16 cellular contexts compared by ENCODE assay signal in the genomic region with DNA sequence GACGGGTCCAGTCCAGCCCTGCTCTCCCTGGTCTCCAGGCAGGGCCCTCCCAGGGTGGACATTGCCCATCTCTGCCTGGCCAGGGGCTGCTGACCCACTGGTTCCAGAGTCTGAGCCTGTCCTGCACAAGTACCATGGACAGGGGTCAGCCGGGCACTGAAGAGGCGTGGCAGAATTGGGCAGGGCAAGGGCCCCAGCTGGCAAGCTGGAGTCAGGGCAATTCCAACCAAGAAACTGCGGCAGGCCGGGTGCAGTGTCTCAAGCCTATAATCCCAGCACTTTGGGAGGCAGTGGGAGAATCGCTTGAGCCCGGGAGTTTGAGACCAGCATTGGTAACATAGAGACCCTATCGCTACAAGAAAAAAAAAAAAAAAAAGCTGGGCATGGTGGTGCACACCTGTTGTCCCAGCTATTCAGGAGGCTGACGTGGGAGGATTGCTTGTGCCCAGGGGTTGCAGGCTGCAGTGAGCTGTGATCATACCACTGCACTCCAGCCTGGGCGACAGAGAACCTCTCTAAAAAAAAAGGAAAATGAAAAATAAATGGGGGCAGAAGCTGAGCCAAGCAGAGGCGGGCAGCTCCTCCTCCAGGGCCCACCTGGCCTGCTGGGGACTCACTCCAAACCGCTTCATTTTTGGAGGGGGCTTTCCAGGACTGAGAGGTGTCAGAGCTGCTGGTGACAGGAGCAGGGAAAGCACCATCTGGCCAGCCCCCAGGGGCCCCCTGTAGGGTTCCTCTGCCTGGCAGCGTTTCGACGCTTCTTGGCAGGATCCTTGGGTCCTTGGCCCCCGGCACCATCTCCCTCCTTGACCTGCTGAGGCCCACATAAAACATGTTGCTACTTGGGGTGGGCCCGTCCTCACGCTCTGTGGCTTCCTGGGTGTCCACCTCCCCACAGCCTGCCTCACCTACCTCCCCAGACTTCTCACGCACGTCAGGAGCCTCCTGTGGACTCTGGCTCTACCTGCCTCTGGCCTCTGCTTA. TPM values are rescaled to one million over a fixed set of nuclear protein-coding genes. Genes with fewer than 3 reads are reported as not detected.
DNase-seq lines count a peak whose midpoint lies in the region; ATAC-seq and TF ChIP-seq lines count a peak whose summit lies in the region.
"Had no signal": no experiment of that assay in that cellular context is flagged by ENCODE, and none has a peak within 500 bp of the region (broad histone marks: within the 10 kb centered on the region; RNA-seq: fewer than 3 reads in every experiment).

No MANE protein-coding gene starts in this region.

- no peak overlapping the region for H3K27ac Mint-ChIP-seq in activated T-cell treated with anti-CD3 and anti-CD28 coated beads, Interleukin-2, amount 50 U/mL, for 24 hours
- no peak overlapping the region for H3K27ac Mint-ChIP-seq in endodermal cell
- peak overlapping the region; percentile 29 for H3K27ac Mint-ChIP-seq in stimulated activated effector memory CD8-positive, alpha-beta T cell treated with anti-CD3 and anti-CD28 coated beads, Interleukin-12 subunit alpha, Interleukin-12 subunit beta, amount 100 ng/mL, for 72 hours

- H3K9me3 ChIP-seq in endodermal cell (ENCODE audit: control insufficient read depth, low read length): no peaks in the 10 kb centered on the region
- H3K9me3 ChIP-seq: tibial nerve had no signal

- no peak for TF ChIP-seq CTCF in endodermal cell (conservative IDR thresholded peaks at IDR 0.05)

- no peaks in the 10 kb centered on the region for H3K9me3 Mint-ChIP-seq in activated T-cell treated with anti-CD3 and anti-CD28 coated beads, Interleukin-2, amount 50 U/mL, for 24 hours
- H3K9me3 Mint-ChIP-seq in activated T-cell treated with anti-CD3 and anti-CD28 coated beads, Interleukin-2, amount 50 U/mL, for 4 hours: no peaks in the 10 kb centered on the region
- H3K9me3 Mint-ChIP-seq in endodermal cell: no peaks in the 10 kb centered on the region
- H3K9me3 Mint-ChIP-seq in stimulated activated effector memory CD8-positive, alpha-beta T cell treated with anti-CD3 and anti-CD28 coated beads, Interleukin-12 subunit alpha, Interleukin-12 subunit beta, amount 100 ng/mL, for 72 hours: no peaks in the 10 kb centered on the region
- H3K9me3 Mint-ChIP-seq: central memory CD8-positive, alpha-beta T cell had no signal

- no peak overlapping the region for H3K27ac ChIP-seq in endodermal cell (ENCODE audit: low read depth, low read length)
- H3K27ac ChIP-seq: PC-9, tibial nerve had no signal

- no peak for DNase-seq in activated T-cell treated with anti-CD3 and anti-CD28 coated beads, Interleukin-2, amount 50 U/mL, for 24 hours
- no peak for DNase-seq in activated T-cell treated with anti-CD3 and anti-CD28 coated beads, Interleukin-2, amount 50 U/mL, for 4 hours
- peak; percentile 56 for DNase-seq in NCI-H446 treated with DMSO at 0.1 percent for 48 hours (lab: John Stamatoyannopoulos, UW)
- peak; percentile 75 for DNase-seq in endodermal cell
- DNase-seq in stimulated activated effector memory CD8-positive, alpha-beta T cell treated with anti-CD3 and anti-CD28 coated beads, Interleukin-12 subunit alpha, Interleukin-12 subunit beta, amount 100 ng/mL, for 72 hours (ENCODE audit: low spot score in 2 of 2): no peak
- no peak for DNase-seq in amygdala (lab: John Stamatoyannopoulos, UW)
- DNase-seq: DMS53, hippocampal formation, occipital lobe, PC-9 had no signal

- WGBS in endodermal cell (ENCODE audit: insufficient coverage in 1 of 2, insufficient read length in 1 of 2), 2 experiments: 83 to 88% methylated on average over 14 to 20 of the region's 20 CpGs

- no peak for ATAC-seq in activated T-cell treated with anti-CD3 and anti-CD28 coated beads, Interleukin-2, amount 50 U/mL, for 4 hours
- ATAC-seq in stimulated activated effector memory CD8-positive, alpha-beta T cell treated with anti-CD3 and anti-CD28 coated beads, Interleukin-12 subunit alpha, Interleukin-12 subunit beta, amount 100 ng/mL, for 72 hours: no peak
- ATAC-seq in GM18520 (IDR thresholded peaks at IDR 0.05; ENCODE audit: unreplicated experiment) (no peak), HG02885 (IDR thresholded peaks at IDR 0.05; ENCODE audit: poor library complexity, unreplicated experiment) (no peak)

- peaks cover 36% of the 10 kb centered on the region for H3K4me1 Mint-ChIP-seq in activated T-cell treated with anti-CD3 and anti-CD28 coated beads, Interleukin-2, amount 50 U/mL, for 24 hours (ENCODE audit: low read depth)
- H3K4me1 Mint-ChIP-seq in activated T-cell treated with anti-CD3 and anti-CD28 coated beads, Interleukin-2, amount 50 U/mL, for 4 hours (ENCODE audit: low read depth): peaks cover 9% of the 10 kb centered on the region
- peaks cover 7% of the 10 kb centered on the region for H3K4me1 Mint-ChIP-seq in endodermal cell
- peaks cover 25% of the 10 kb centered on the region for H3K4me1 Mint-ChIP-seq in stimulated activated effector memory CD8-positive, alpha-beta T cell treated with anti-CD3 and anti-CD28 coated beads, Interleukin-12 subunit alpha, Interleukin-12 subunit beta, amount 100 ng/mL, for 72 hours

- H3K4me3 ChIP-seq in endodermal cell (ENCODE audit: low read length): no peak overlapping the region
- H3K4me3 ChIP-seq: lung, PC-9, tibial nerve had no signal

- H3K4me1 ChIP-seq in endodermal cell (ENCODE audit: control insufficient read depth, insufficient read depth, low read length): peaks cover 11% of the 10 kb centered on the region

- peak overlapping the region; percentile 12 for H3K4me3 Mint-ChIP-seq in activated T-cell treated with anti-CD3 and anti-CD28 coated beads, Interleukin-2, amount 50 U/mL, for 24 hours
- no peak overlapping the region for H3K4me3 Mint-ChIP-seq in activated T-cell treated with anti-CD3 and anti-CD28 coated beads, Interleukin-2, amount 50 U/mL, for 4 hours
- no peak overlapping the region for H3K4me3 Mint-ChIP-seq in endodermal cell
- H3K4me3 Mint-ChIP-seq in stimulated activated effector memory CD8-positive, alpha-beta T cell treated with anti-CD3 and anti-CD28 coated beads, Interleukin-12 subunit alpha, Interleukin-12 subunit beta, amount 100 ng/mL, for 72 hours: no peak overlapping the region

- no peak overlapping the region for H3K9ac ChIP-seq in endodermal cell (ENCODE audit: extremely low read depth, low read length, poor library complexity, severe bottlenecking)

- H3K36me3 ChIP-seq in endodermal cell (ENCODE audit: control insufficient read depth, insufficient read depth, low read length): peaks cover 3% of the 10 kb centered on the region
- H3K36me3 ChIP-seq: tibial nerve had no signal

- peaks cover 11% of the 10 kb centered on the region for H3K27me3 Mint-ChIP-seq in activated T-cell treated with anti-CD3 and anti-CD28 coated beads, Interleukin-2, amount 50 U/mL, for 24 hours
- H3K27me3 Mint-ChIP-seq in activated T-cell treated with anti-CD3 and anti-CD28 coated beads, Interleukin-2, amount 50 U/mL, for 4 hours (ENCODE audit: low read depth): peaks cover 19% of the 10 kb centered on the region
- H3K27me3 Mint-ChIP-seq in endodermal cell (ENCODE audit: insufficient read depth): peaks cover 6% of the 10 kb centered on the region

- peaks cover 38% of the 10 kb centered on the region for H3K36me3 Mint-ChIP-seq in activated T-cell treated with anti-CD3 and anti-CD28 coated beads, Interleukin-2, amount 50 U/mL, for 24 hours (ENCODE audit: low read depth)
- peaks cover 9% of the 10 kb centered on the region for H3K36me3 Mint-ChIP-seq in activated T-cell treated with anti-CD3 and anti-CD28 coated beads, Interleukin-2, amount 50 U/mL, for 4 hours (ENCODE audit: insufficient read depth)
- peaks cover 6% of the 10 kb centered on the region for H3K36me3 Mint-ChIP-seq in endodermal cell (ENCODE audit: low read depth)
- H3K36me3 Mint-ChIP-seq in stimulated activated effector memory CD8-positive, alpha-beta T cell treated with anti-CD3 and anti-CD28 coated beads, Interleukin-12 subunit alpha, Interleukin-12 subunit beta, amount 100 ng/mL, for 72 hours: peaks cover 36% of the 10 kb centered on the region

- peaks cover 4% of the 10 kb centered on the region for H3K27me3 ChIP-seq in endodermal cell (ENCODE audit: control insufficient read depth, insufficient read depth, low read length, poor library complexity, severe bottlenecking)

RNA-seq across cellular contexts. Expression of a gene that starts 2.9 kb away (rescaled TPM):
- total RNA-seq in activated T-cell treated with anti-CD3 and anti-CD28 coated beads, Interleukin-2, amount 50 U/mL, for 4 hours: 10 to 100 TPM; 42.9 to 50.9 (median 43.4) TPM
- 10 to 100 TPM; 39.9 to 54.1 TPM for total RNA-seq in endodermal cell
- 16.8 TPM for polyA plus RNA-seq in endodermal cell (2013, experiment 1 of 2)
- polyA plus RNA-seq in endodermal cell (2013, experiment 2 of 2): 15.6 TPM

RNA-seq across cellular contexts. Expression of a gene that starts 6.7 kb away (rescaled TPM):
- total RNA-seq in activated T-cell treated with anti-CD3 and anti-CD28 coated beads, Interleukin-2, amount 50 U/mL, for 4 hours: 100 to 1,000 TPM; 192 to 199 (median 194) TPM
- 100 to 1,000 TPM; 104 to 107 TPM for total RNA-seq in endodermal cell
- polyA plus RNA-seq in endodermal cell (2013, experiment 1 of 2): 100 TPM
- 91.8 TPM for polyA plus RNA-seq in endodermal cell (2013, experiment 2 of 2)

RNA-seq across cellular contexts. Expression of a gene that starts 12.5 kb away (rescaled TPM):
- total RNA-seq in activated T-cell treated with anti-CD3 and anti-CD28 coated beads, Interleukin-2, amount 50 U/mL, for 4 hours: 10 to 100 TPM; 41.1 to 47.2 (median 46.3) TPM
- 10 to 100 TPM; 21.8 to 22.1 TPM for total RNA-seq in endodermal cell
- polyA plus RNA-seq in endodermal cell (2013, experiment 1 of 2): 15.5 TPM
- 12.7 TPM for polyA plus RNA-seq in endodermal cell (2013, experiment 2 of 2)

RNA-seq across cellular contexts. Expression of a gene that starts 16.6 kb away (rescaled TPM):
- not detected for total RNA-seq in activated T-cell treated with anti-CD3 and anti-CD28 coated beads, Interleukin-2, amount 50 U/mL, for 4 hours
- not detected for total RNA-seq in endodermal cell
- not detected for polyA plus RNA-seq in endodermal cell (2013, experiment 1 of 2)
- not detected for polyA plus RNA-seq in endodermal cell (2013, experiment 2 of 2)
- total RNA-seq: lung; PC-9; T-helper 2 cell treated with Interferon-gamma antibody and Interleukin-4, amounts not matched to agents 100 ng/mL and 5 ng/mL, for 36 hours; tibial nerve had no signal
- polyA plus RNA-seq: lung had no signal

RNA-seq across cellular contexts. Expression of a gene that starts 19.2 kb away (rescaled TPM):
- 10 to 100 TPM; 23.5 to 25.8 (median 25.7) TPM for total RNA-seq in activated T-cell treated with anti-CD3 and anti-CD28 coated beads, Interleukin-2, amount 50 U/mL, for 4 hours
- 10 to 100 TPM; 66.8 to 70.9 TPM for total RNA-seq in endodermal cell
- 38.9 TPM for polyA plus RNA-seq in endodermal cell (2013, experiment 1 of 2)
- polyA plus RNA-seq in endodermal cell (2013, experiment 2 of 2): 40.4 TPM

Comparison
In these comparisons a context has a peak if more than half of its experiments do, and no peak if none do; other contexts are left out.
1. DNase-seq: peak in NCI-H446 treated with DMSO at 0.1 percent for 48 hours (single experiment) and endodermal cell (single experiment); none in activated T-cell treated with anti-CD3 and anti-CD28 coated beads, Interleukin-2, amount 50 U/mL, for 24 hours (single experiment), activated T-cell treated with anti-CD3 and anti-CD28 coated beads, Interleukin-2, amount 50 U/mL, for 4 hours (single experiment), stimulated activated effector memory CD8-positive, alpha-beta T cell treated with anti-CD3 and anti-CD28 coated beads, Interleukin-12 subunit alpha, Interleukin-12 subunit beta, amount 100 ng/mL, for 72 hours (0 of 2) and amygdala (0 of 56).